10 cellular contexts compared by ENCODE assay signal in the genomic region with DNA sequence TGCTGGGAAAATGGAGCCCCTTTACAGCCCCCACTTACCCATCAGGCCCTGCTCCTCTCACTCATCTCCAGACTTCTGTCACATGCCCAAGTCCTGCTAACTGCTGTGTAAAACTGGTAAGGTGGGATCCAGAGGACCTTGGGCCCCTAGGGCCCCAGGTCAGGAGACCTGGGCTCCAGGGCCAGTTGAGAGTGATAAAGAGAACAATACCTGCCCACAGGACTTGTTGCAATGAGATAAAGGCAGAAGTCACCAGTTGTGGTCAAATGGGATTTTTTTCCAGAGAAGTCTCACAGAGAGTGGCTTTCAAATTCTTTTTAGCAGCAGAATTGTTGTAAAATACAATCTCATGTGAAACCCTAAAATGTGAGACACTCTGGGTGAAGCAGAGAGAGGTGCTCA. TPM values are rescaled to one million over a fixed set of nuclear protein-coding genes. Genes with fewer than 3 reads are reported as not detected.
DNase-seq lines count a peak whose midpoint lies in the region; ATAC-seq and TF ChIP-seq lines count a peak whose summit lies in the region.
"Had no signal": no experiment of that assay in that cellular context is flagged by ENCODE, and none has a peak within 500 bp of the region (broad histone marks: within the 10 kb centered on the region; RNA-seq: fewer than 3 reads in every experiment).

No MANE protein-coding gene starts in this region.

- H3K27me3 Mint-ChIP-seq in stimulated activated naive CD8-positive, alpha-beta T cell treated with anti-CD3 and anti-CD28 coated beads, Interleukin-15, Interleukin-2, amounts not matched to agents 100 ng/mL and 50 ng/mL, for 24 hours = no peaks in the 10 kb centered on the region
- no peaks in the 10 kb centered on the region for H3K27me3 Mint-ChIP-seq in naive B cell

- H3K9me3 ChIP-seq in body of pancreas = no peaks in the 10 kb centered on the region
- H3K9me3 ChIP-seq: ovary had no signal

- H3K36me3 ChIP-seq in body of pancreas (replicated peaks in 1 of 2; ENCODE audit: insufficient read depth in 1 of 2, low read depth in 2 of 2) = no peaks in the 10 kb centered on the region
- H3K36me3 ChIP-seq: ovary had no signal

- H3K4me1 ChIP-seq in body of pancreas = peaks cover 66% of the 10 kb centered on the region

- no peak for TF ChIP-seq CTCF in body of pancreas (IDR thresholded peaks at IDR 0.05)

- no peak for ATAC-seq in stimulated activated naive CD8-positive, alpha-beta T cell treated with anti-CD3 and anti-CD28 coated beads, Interleukin-15, Interleukin-2, amounts not matched to agents 100 U/mL and 50 U/mL, for 24 hours
- no peak for ATAC-seq in body of pancreas
- no peak for ATAC-seq in naive B cell (ENCODE audit: low read depth in 2 of 2)
- ATAC-seq in HG02642 (IDR thresholded peaks at IDR 0.05; ENCODE audit: poor library complexity, unreplicated experiment) = no peak
- no peak for ATAC-seq in HG03571 (IDR thresholded peaks at IDR 0.05; ENCODE audit: unreplicated experiment)

- H3K4me1 Mint-ChIP-seq in stimulated activated naive CD8-positive, alpha-beta T cell treated with anti-CD3 and anti-CD28 coated beads, Interleukin-15, Interleukin-2, amounts not matched to agents 100 ng/mL and 50 ng/mL, for 24 hours (ENCODE audit: low read depth) = peaks cover 55% of the 10 kb centered on the region
- peaks cover 32 to 50% (median 41%) of the 10 kb centered on the region in 3 donors for H3K4me1 Mint-ChIP-seq in naive B cell

- H3K27ac ChIP-seq in body of pancreas = peak overlapping the region in 3 of 4 donors; percentile 3 to 95 (median 92)
- H3K27ac ChIP-seq: ovary had no signal

- H3K9me3 Mint-ChIP-seq in stimulated activated naive CD8-positive, alpha-beta T cell treated with anti-CD3 and anti-CD28 coated beads, Interleukin-15, Interleukin-2, amounts not matched to agents 100 ng/mL and 50 ng/mL, for 24 hours = no peaks in the 10 kb centered on the region
- no peaks in the 10 kb centered on the region for H3K9me3 Mint-ChIP-seq in naive B cell

- no peaks in the 10 kb centered on the region for H3K27me3 ChIP-seq in body of pancreas
- H3K27me3 ChIP-seq: ovary had no signal

- peak overlapping the region; percentile 96 for H3K27ac Mint-ChIP-seq in stimulated activated naive CD8-positive, alpha-beta T cell treated with anti-CD3 and anti-CD28 coated beads, Interleukin-15, Interleukin-2, amounts not matched to agents 100 ng/mL and 50 ng/mL, for 24 hours
- H3K27ac Mint-ChIP-seq in naive B cell = peak overlapping the region in 4 of 6 donors; percentile 19 to 91 (median 50)

- intact Hi-C loops in body of pancreas (cut with DNase I) = no loop called here

- H3K36me3 Mint-ChIP-seq in stimulated activated naive CD8-positive, alpha-beta T cell treated with anti-CD3 and anti-CD28 coated beads, Interleukin-15, Interleukin-2, amounts not matched to agents 100 ng/mL and 50 ng/mL, for 24 hours (ENCODE audit: low read depth) = peaks cover 16% of the 10 kb centered on the region
- no peaks in the 10 kb centered on the region for H3K36me3 Mint-ChIP-seq in naive B cell

- TF ChIP-seq POLR2A in body of pancreas (IDR thresholded peaks at IDR 0.05) = no peak

- H3K4me3 ChIP-seq in body of pancreas = no peak overlapping the region
- H3K4me3 ChIP-seq: ovary had no signal

- peak overlapping the region; percentile 93 for H3K4me3 Mint-ChIP-seq in stimulated activated naive CD8-positive, alpha-beta T cell treated with anti-CD3 and anti-CD28 coated beads, Interleukin-15, Interleukin-2, amounts not matched to agents 100 ng/mL and 50 ng/mL, for 24 hours
- peak overlapping the region in 7 of 8 donors; percentile 35 to 92 (median 87) for H3K4me3 Mint-ChIP-seq in naive B cell

- no peak for DNase-seq in stimulated activated naive CD8-positive, alpha-beta T cell treated with anti-CD3 and anti-CD28 coated beads, Interleukin-15, Interleukin-2, amounts not matched to agents 100 U/mL and 50 U/mL, for 24 hours
- DNase-seq in body of pancreas (no peak), naive B cell (no peak), NCI-H2171 treated with DMSO at 0.1 percent for 48 hours (lab: John Stamatoyannopoulos, UW) (no peak), ecto neural progenitor cell (ENCODE audit: low spot score) (no peak)
- DNase-seq: NCI-H1092 treated with DMSO at 0.1 percent for 48 hours had no signal

RNA-seq across cellular contexts. Expression of a gene that starts 0.8 kb away (rescaled TPM):
- total RNA-seq in body of pancreas = 100 to 1,000 TPM in 1 of 2 donors, 10 to 100 TPM in 1; 88.0 to 112 TPM
- 1 to 10 TPM; 3.7 to 9.8 (median 5.8) TPM for polyA plus RNA-seq in naive B cell (ENCODE audit: low read depth in 6 of 6)

RNA-seq across cellular contexts. Expression of a gene that starts 15.2 kb away (rescaled TPM):
- total RNA-seq in body of pancreas = 10 to 100 TPM; 16.9 to 24.4 TPM
- polyA plus RNA-seq in naive B cell (ENCODE audit: low read depth in 6 of 6) = 10 to 100 TPM in 2 of 6 donors, 1 to 10 TPM in 4; 4.1 to 17.2 (median 7.9) TPM

RNA-seq across cellular contexts. Expression of a gene that starts 34.0 kb away (rescaled TPM):
- total RNA-seq in body of pancreas = 100 to 1,000 TPM in 1 of 2 donors, 10 to 100 TPM in 1; 78.9 to 138 TPM
- polyA plus RNA-seq in naive B cell (ENCODE audit: low read depth in 6 of 6) = 1 to 10 TPM; 1.4 to 8.9 (median 6.5) TPM
